In genomic region chr3:48467473-48468267, GRCh38 we compare ENCODE assay signal across 1 cellular context.
TF ChIP-seq lines count a peak whose summit lies in the region.

No MANE protein-coding gene starts in this region.

TF ChIP-seq in endothelial cell of umbilical vein, 7 proteins besides CTCF, POLR2A, EP300 and RAD21:
- no peak for TF ChIP-seq FOS (IDR thresholded peaks at IDR 0.05; ENCODE audit: borderline replicate concordance, insufficient read depth, low read length)
